In genomic region chr17:79331492-79331891, GRCh38 we compare ENCODE assay signal across 15 cellular contexts.
"Had no signal": no experiment of that assay in that cellular context is flagged by ENCODE, and none has a peak within 500 bp of the region (broad histone marks: within the 10 kb centered on the region; RNA-seq: fewer than 3 reads in every experiment).

No MANE protein-coding gene starts in this region.

- ATAC-seq: activated naive CD4-positive, alpha-beta T cell treated with anti-CD3 and anti-CD28 coated beads, Interleukin-2, amount 50 U/mL, for 72 hours; gastroesophageal sphincter; heart left ventricle; left cardiac atrium; natural killer cell treated with Interleukin-12 subunit alpha and Interleukin-12 subunit beta and Interleukin-15 and Interleukin-18, amount 100 ng/mL, for 72 hours had no signal

- DNase-seq: activated gamma-delta T cell treated with Interleukin-2 at 50 U/mL for 16 hours; activated T-cell treated with anti-CD3 and anti-CD28 coated beads, Interleukin-2, amount 50 U/mL, for 1 hour; amniotic stem cell; cerebellar nuclear complex; left cardiac atrium; stimulated activated CD4-positive, alpha-beta T cell treated with anti-CD3 and anti-CD28 coated beads, Interleukin-2, amount 100 ng/mL, for 48 hours; stimulated activated CD8-positive, alpha-beta memory T cell treated with anti-CD3 and anti-CD28 coated beads, Interleukin-4, amount 100 ng/mL, for 48 hours; stimulated activated naive CD4-positive, alpha-beta T cell; testis; trophoblast cell; uterus had no signal
